1 cellular context compared by ENCODE assay signal in genomic region chr5:141214583-141214982, GRCh38. TPM values are rescaled to one million over a fixed set of nuclear protein-coding genes. Genes with fewer than 3 reads are reported as not detected.
"Had no signal": no experiment of that assay in that cellular context is flagged by ENCODE, and none has a peak within 500 bp of the region (broad histone marks: within the 10 kb centered on the region; RNA-seq: fewer than 3 reads in every experiment).

No MANE protein-coding gene starts in this region.

RNA-seq across cellular contexts. Expression of gene PCDHB13, which starts 0.9 kb away (rescaled TPM):
- total RNA-seq: natural killer cell had no signal

RNA-seq across cellular contexts. Expression of gene PCDHB12, which starts 6.1 kb away (rescaled TPM):
- total RNA-seq: natural killer cell had no signal

RNA-seq across cellular contexts. Expression of gene PCDHB14, which starts 8.6 kb away (rescaled TPM):
- total RNA-seq: natural killer cell had no signal

RNA-seq across cellular contexts. Expression of gene PCDHB11, which starts 15.2 kb away (rescaled TPM):
- total RNA-seq: natural killer cell had no signal
